9 cellular contexts compared by ENCODE assay signal in genomic region chr6:36627801-36628246, GRCh38. TPM values are rescaled to one million over a fixed set of nuclear protein-coding genes. Genes with fewer than 3 reads are reported as not detected.
DNase-seq lines count a peak whose midpoint lies in the region; ATAC-seq and TF ChIP-seq lines count a peak whose summit lies in the region.
"Had no signal": no experiment of that assay in that cellular context is flagged by ENCODE, and none has a peak within 500 bp of the region (broad histone marks: within the 10 kb centered on the region; RNA-seq: fewer than 3 reads in every experiment).

No MANE protein-coding gene starts in this region.

- peaks cover 13% of the 10 kb centered on the region for H3K4me1 ChIP-seq in IMR-90 (ENCODE audit: control insufficient read depth, insufficient read depth, low read length)

- no peaks in the 10 kb centered on the region for H3K27me3 ChIP-seq in IMR-90 (ENCODE audit: control insufficient read depth, insufficient read depth, low read length)

- no peak overlapping the region for H2BK15ac ChIP-seq in IMR-90 (ENCODE audit: low read depth, low read length)

- peak overlapping the region in 1 of 2 experiments; percentile 29; a peak in 1 of 4 replicates for H4K8ac ChIP-seq in IMR-90 (ENCODE audit: low read depth in 2 of 2, low read length in 2 of 2)

- dilution Hi-C loops in IMR-90 (cut with HindIII; ENCODE audit: low sequenced_read_pairs, unreplicated experiment): no loop called here

- H3K27ac ChIP-seq in IMR-90 (ENCODE audit: insufficient read depth, low read length): no peak overlapping the region

- WGBS in IMR-90 (ENCODE audit: extremely low coverage in 2 of 2, insufficient read length in 1 of 2), 2 experiments: no CpG with 5 or more reads among the region's 4 CpGs

- no peak overlapping the region for H4K5ac ChIP-seq in IMR-90 (ENCODE audit: low read depth, low read length)

- no TSS peak for BruUV-seq in IMR-90 (replicated peaks; lab: Mats Ljungman, UMichigan)

- H3K4me3 ChIP-seq in IMR-90 (ENCODE audit: insufficient read depth, low read depth, low read length) (no peak overlapping the region), astrocyte of the cerebellum (ENCODE audit: low read depth, low read length) (no peak overlapping the region)

- H3K36me3 Mint-ChIP-seq in stimulated activated memory B cell treated with anti-CD40 and anti-IgM and Interleukin-4, amounts not matched to agents 10 μg/mL and 1 μg/mL and 100 μg/mL, for 72 hours: no peaks in the 10 kb centered on the region
- H3K36me3 Mint-ChIP-seq in effector memory CD8-positive, alpha-beta T cell (ENCODE audit: insufficient read depth): peaks cover 4% of the 10 kb centered on the region

- H3K4ac ChIP-seq in IMR-90 (ENCODE audit: low read depth, low read length): peak overlapping the region; percentile 57

- intact Hi-C loops in IMR-90 (cut with micrococcal nuclease): loop anchor here (10.0 kb wide), 1 partner anchor 387 kb away; no protein-coding TSS in a partner anchor

- no peak overlapping the region for H2BK5ac ChIP-seq in IMR-90 (ENCODE audit: low read depth, low read length, poor library complexity, severe bottlenecking)

- H4K20me1 ChIP-seq in IMR-90 (ENCODE audit: insufficient read depth, low read length): peaks cover 24% of the 10 kb centered on the region; the same call in 1 of the 2 replicates

- no peak overlapping the region; the same call in 1 of the 2 replicates for H2BK20ac ChIP-seq in IMR-90 (ENCODE audit: low read depth, low read length)

- DNase-seq in IMR-90: peak; percentile 91
- peak; percentile 72 for DNase-seq in astrocyte of the cerebellum (ENCODE audit: low read depth)
- DNase-seq in iris pigment epithelial cell (ENCODE audit: low read depth): peak; percentile 63
- no peak for DNase-seq in effector memory CD8-positive, alpha-beta T cell
- DNase-seq in HK-2 (ENCODE audit: unreplicated experiment): no peak
- DNase-seq in NCI-H187 treated with DMSO at 0.1 percent for 48 hours (lab: John Stamatoyannopoulos, UW): no peak
- DNase-seq in DMS114 treated with DMSO at 0.1 percent for 48 hours (lab: John Stamatoyannopoulos, UW; ENCODE audit: unreplicated experiment): no peak
- DNase-seq: NCI-H526 treated with DMSO at 0.1 percent for 48 hours had no signal

- peaks cover 0 to 35% of the 10 kb centered on the region in 2 experiments; a peak in 2 of 4 replicates for H3K79me1 ChIP-seq in IMR-90 (ENCODE audit: low read depth in 1 of 2, low read length in 2 of 2)

- H3K18ac ChIP-seq in IMR-90 (ENCODE audit: low read depth, low read length): no peak overlapping the region

- H3K23ac ChIP-seq in IMR-90 (ENCODE audit: low read depth, low read length): peak overlapping the region; percentile 10; the same call in 1 of the 2 replicates

- peaks cover 48% of the 10 kb centered on the region for H3K4me1 Mint-ChIP-seq in stimulated activated memory B cell treated with anti-CD40 and anti-IgM and Interleukin-4, amounts not matched to agents 10 μg/mL and 1 μg/mL and 100 μg/mL, for 72 hours
- peaks cover 11% of the 10 kb centered on the region in 2 donors for H3K4me1 Mint-ChIP-seq in effector memory CD8-positive, alpha-beta T cell (ENCODE audit: low read depth in 2 of 2)

- no peak overlapping the region for H2AFZ ChIP-seq in IMR-90 (replicated peaks; ENCODE audit: low read length, poor library complexity)

- TF ChIP-seq CTCF in IMR-90 (conservative IDR thresholded peaks at IDR 0.05; ENCODE audit: low read depth, low read length) (no peak), astrocyte of the cerebellum (IDR thresholded peaks at IDR 0.05; ENCODE audit: low read depth, low read length, missing control alignments) (no peak)

- H3K56ac ChIP-seq in IMR-90 (ENCODE audit: extremely low read depth, insufficient read depth, low read length): no peak overlapping the region

- no peaks in the 10 kb centered on the region for H3K27me3 Mint-ChIP-seq in stimulated activated memory B cell treated with anti-CD40 and anti-IgM and Interleukin-4, amounts not matched to agents 10 μg/mL and 1 μg/mL and 100 μg/mL, for 72 hours
- no peaks in the 10 kb centered on the region for H3K27me3 Mint-ChIP-seq in effector memory CD8-positive, alpha-beta T cell

- no peak for TF ChIP-seq POLR2A in IMR-90 (IDR thresholded peaks at IDR 0.05; ENCODE audit: low read depth, low read length)

- no peaks in the 10 kb centered on the region for H3K9me3 Mint-ChIP-seq in stimulated activated memory B cell treated with anti-CD40 and anti-IgM and Interleukin-4, amounts not matched to agents 10 μg/mL and 1 μg/mL and 100 μg/mL, for 72 hours
- H3K9me3 Mint-ChIP-seq in effector memory CD8-positive, alpha-beta T cell: no peaks in the 10 kb centered on the region

- no peaks in the 10 kb centered on the region for H3K9me3 ChIP-seq in IMR-90 (ENCODE audit: control insufficient read depth, insufficient read depth, low read length)

- 0 out of 2 replicates have a peak overlapping the region, but pooled peaks have one; percentile 40 for H3K14ac ChIP-seq in IMR-90 (replicated peaks; ENCODE audit: low read depth, low read length)

- in situ Hi-C loops in IMR-90 (cut with MboI; ENCODE audit: low sequenced_read_pairs): no loop called here
- in situ Hi-C loops in astrocyte of the cerebellum (cut with HindIII; ENCODE audit: low sequenced_read_pairs): no loop called here

- CTCF ChIA-PET in IMR-90 (lab: Yijun Ruan, JAX): interaction anchor here (0.6 kb wide), 1 partner anchor 13 kb away, joined by 3 read pairs; no protein-coding TSS in a partner anchor

- H3K27ac Mint-ChIP-seq in stimulated activated memory B cell treated with anti-CD40 and anti-IgM and Interleukin-4, amounts not matched to agents 10 μg/mL and 1 μg/mL and 100 μg/mL, for 72 hours: peak overlapping the region; percentile 76
- peak overlapping the region in 1 of 2 donors; percentile 2 for H3K27ac Mint-ChIP-seq in effector memory CD8-positive, alpha-beta T cell

- H2AK5ac ChIP-seq in IMR-90 (ENCODE audit: low read depth, low read length): peak overlapping the region; percentile 60; the same call in 1 of the 2 replicates

- H3K4me2 ChIP-seq in IMR-90 (ENCODE audit: low read depth, low read length): peak overlapping the region; percentile 11; the same call in 1 of the 2 replicates

- no peak overlapping the region for H4K91ac ChIP-seq in IMR-90 (ENCODE audit: insufficient read depth, low read depth, low read length)

- no peak overlapping the region for H2BK120ac ChIP-seq in IMR-90 (ENCODE audit: low read depth, low read length)

- H3K36me3 ChIP-seq in IMR-90 (ENCODE audit: control insufficient read depth, insufficient read depth, low read length): no peaks in the 10 kb centered on the region

- no peak overlapping the region for H3K9ac ChIP-seq in IMR-90 (ENCODE audit: low read depth, low read length)

- POLR2A ChIA-PET in IMR-90 (lab: Charles Lee; ENCODE audit: unreplicated experiment): interaction anchor here (0.9 to 1.3 kb wide), 2 partner anchors 51 to 54 kb away, joined by 3 to 4 read pairs; partner anchors contain the start of gene CDKN1A

- no peak overlapping the region for H3K4me3 Mint-ChIP-seq in stimulated activated memory B cell treated with anti-CD40 and anti-IgM and Interleukin-4, amounts not matched to agents 10 μg/mL and 1 μg/mL and 100 μg/mL, for 72 hours
- H3K4me3 Mint-ChIP-seq in effector memory CD8-positive, alpha-beta T cell: no peak overlapping the region

- TF ChIP-seq RAD21 in IMR-90 (IDR thresholded peaks at IDR 0.05; ENCODE audit: low read length): no peak

- ATAC-seq in IMR-90 (ENCODE audit: low read depth): peak; percentile 58
- ATAC-seq in stimulated activated memory B cell treated with anti-CD40 and anti-IgM and Interleukin-4, amounts not matched to agents 10 μg/mL and 1 μg/mL and 100 μg/mL, for 72 hours: no peak
- no peak for ATAC-seq in effector memory CD8-positive, alpha-beta T cell (replicated peaks)

- no peak overlapping the region for H2AK9ac ChIP-seq in IMR-90 (replicated peaks; ENCODE audit: low read depth, low read length, poor library complexity)

- peaks cover 12% of the 10 kb centered on the region for H3K9me1 ChIP-seq in IMR-90 (ENCODE audit: insufficient read depth, low read length)

TF ChIP-seq in IMR-90, 13 proteins besides CTCF, POLR2A, EP300 and RAD21:
- TF ChIP-seq FOS (IDR thresholded peaks at IDR 0.05; ENCODE audit: low read depth, low read length) (no peak), MAFK (IDR thresholded peaks at IDR 0.05; ENCODE audit: low read depth, low read length) (no peak), NFE2L2 (IDR thresholded peaks at IDR 0.05; ENCODE audit: low read depth, low read length) (no peak), RFX5 (IDR thresholded peaks at IDR 0.05; ENCODE audit: low read depth, low read length) (no peak), MXI1 (IDR thresholded peaks at IDR 0.05; ENCODE audit: borderline replicate concordance, low read depth, low read length) (no peak), CHD1 (IDR thresholded peaks at IDR 0.05; ENCODE audit: low read depth, low read length) (no peak), RCOR1 (IDR thresholded peaks at IDR 0.05; ENCODE audit: insufficient replicate concordance, low read length) (no peak), CEBPB (IDR thresholded peaks at IDR 0.05; ENCODE audit: low read depth, low read length) (no peak), MAZ (IDR thresholded peaks at IDR 0.05; ENCODE audit: borderline replicate concordance, low read depth, low read length) (no peak), SMC3 (IDR thresholded peaks at IDR 0.05; ENCODE audit: low read depth, low read length) (no peak)

RNA-seq across cellular contexts. Expression of gene SRSF3, which starts 33.7 kb away (rescaled TPM):
- total RNA-seq in IMR-90 (2012; rRNA removed): 237 and 256 TPM in 2 replicates
- 297 and 394 TPM in 2 replicates for polyA plus RNA-seq in IMR-90 (2012; rRNA removed)
- 52.5 and 172 TPM in 2 replicates for polyA plus RNA-seq in IMR-90 (2012; cell fraction: cytosol; rRNA removed)
- polyA plus RNA-seq in IMR-90 (2012; cell fraction: nucleus; rRNA removed; ENCODE audit: low replicate concordance): 113 and 275 TPM in 2 replicates

RNA-seq across cellular contexts. Expression of gene CDKN1A, which starts 50.7 kb away (rescaled TPM):
- total RNA-seq in IMR-90 (2012; rRNA removed): 155 and 171 TPM in 2 replicates
- polyA plus RNA-seq in IMR-90 (2012; rRNA removed): 558 and 576 TPM in 2 replicates
- 616 and 909 TPM in 2 replicates for polyA plus RNA-seq in IMR-90 (2012; cell fraction: cytosol; rRNA removed)
- polyA plus RNA-seq in IMR-90 (2012; cell fraction: nucleus; rRNA removed; ENCODE audit: low replicate concordance): 366 and 434 TPM in 2 replicates

Comparison
In these comparisons a context has a peak if more than half of its experiments do, and no peak if none do; other contexts are left out.
1. DNase-seq: peak in IMR-90 (single experiment), astrocyte of the cerebellum (single experiment) and iris pigment epithelial cell (single experiment); none in effector memory CD8-positive, alpha-beta T cell (0 of 3), HK-2 (single experiment), NCI-H187 treated with DMSO at 0.1 percent for 48 hours (single experiment) and DMS114 treated with DMSO at 0.1 percent for 48 hours (single experiment).